40 cellular contexts compared by ENCODE assay signal in genomic region chrX:50447535-50447934, GRCh38. TPM values are rescaled to one million over a fixed set of nuclear protein-coding genes. Genes with fewer than 3 reads are reported as not detected.
DNase-seq lines count a peak whose midpoint lies in the region; ATAC-seq, FAIRE-seq and TF ChIP-seq lines count a peak whose summit lies in the region.
"Had no signal": no experiment of that assay in that cellular context is flagged by ENCODE, and none has a peak within 500 bp of the region (broad histone marks: within the 10 kb centered on the region; RNA-seq: fewer than 3 reads in every experiment).

No MANE protein-coding gene starts in this region.

- H3K4me2 ChIP-seq in HepG2 (ENCODE audit: low read depth, low read length) (peak overlapping the region; percentile 39), astrocyte (ENCODE audit: low read length) (no peak overlapping the region)
- H3K4me2 ChIP-seq: A549; BLaER1; BLaER1 treated with 17β-estradiol and CSF1 and Interleukin-3, amounts not matched to agents 10 nM and 100 nM had no signal

- no peak overlapping the region for H2AFZ ChIP-seq in HepG2 (ENCODE audit: low read length)
- no peak overlapping the region for H2AFZ ChIP-seq in astrocyte (ENCODE audit: low read depth, low read length)

- intact Hi-C loops in HepG2 (cut with micrococcal nuclease; ENCODE audit: unreplicated experiment): loop anchor here (2.0 kb wide), 1 partner anchor 15 kb away; no protein-coding TSS in a partner anchor
- intact Hi-C loops in right lobe of liver (cut with DNase I): no loop called here
- intact Hi-C loops in kidney (cut with DNase I): no loop called here

- H3K4me1 ChIP-seq in HepG2 (ENCODE audit: insufficient read depth, low read length) (peaks cover 46% of the 10 kb centered on the region), right lobe of liver (no peaks in the 10 kb centered on the region), astrocyte (ENCODE audit: insufficient read depth, low read length) (no peaks in the 10 kb centered on the region), kidney (ENCODE audit: control insufficient read depth in 1 of 2, insufficient read depth in 1 of 2, low read depth in 1 of 2, low read length in 2 of 2) (no peaks in the 10 kb centered on the region), liver (ENCODE audit: control insufficient read depth in 4 of 4, insufficient read depth in 4 of 4, low read length in 3 of 4) (no peaks in the 10 kb centered on the region)
- H3K4me1 ChIP-seq: A549; BE2C; BLaER1; BLaER1 treated with 17β-estradiol and CSF1 and Interleukin-3, amounts not matched to agents 10 nM and 100 nM; Caco-2 had no signal

- POLR2A ChIA-PET in HepG2 (lab: Yijun Ruan, JAX): interaction anchor here (1.6 kb wide), 1 partner anchor 15 kb away, joined by 6 read pairs; no protein-coding TSS in a partner anchor

- H3K27me3 Mint-ChIP-seq in astrocyte (ENCODE audit: low read depth, unreplicated experiment): no peaks in the 10 kb centered on the region
- H3K27me3 Mint-ChIP-seq: CD4-positive, CD25-positive, alpha-beta regulatory T cell had no signal

- H3K27ac Mint-ChIP-seq in astrocyte (ENCODE audit: unreplicated experiment): no peak overlapping the region
- H3K27ac Mint-ChIP-seq: B cell; CD14-positive monocyte; CD4-positive, alpha-beta memory T cell; CD4-positive, alpha-beta T cell; CD4-positive, CD25-positive, alpha-beta regulatory T cell; CD8-positive, alpha-beta memory T cell; CD8-positive, alpha-beta T cell had no signal

- CTCF ChIA-PET in HepG2 (lab: Yijun Ruan, JAX; ENCODE audit: low intra/inter-chr PET ratio, low total read pairs): no interaction called here

- TF ChIP-seq EP300 in HepG2 (IDR thresholded peaks at IDR 0.05; ENCODE audit: low read depth in 2 of 2, low read length in 2 of 2) (no peak), HepG2 (CRISPR knock-in tag; IDR thresholded peaks at IDR 0.05; ENCODE audit: borderline replicate concordance) (no peak)

- H3K79me2 ChIP-seq in HepG2 (ENCODE audit: insufficient read depth, low read length) (no peaks in the 10 kb centered on the region), astrocyte (ENCODE audit: insufficient read depth, low read length) (no peaks in the 10 kb centered on the region)

- TF ChIP-seq CTCF in HepG2 (CRISPR knock-in tag; IDR thresholded peaks at IDR 0.05) (no peak), right lobe of liver (IDR thresholded peaks at IDR 0.05) (no peak), astrocyte (IDR thresholded peaks at IDR 0.05; ENCODE audit: insufficient read depth, low read depth, low read length) (no peak), kidney (IDR thresholded peaks at IDR 0.05; ENCODE audit: borderline replicate concordance, extremely low read depth, insufficient read depth) (no peak), liver (IDR thresholded peaks at IDR 0.05; ENCODE audit: low read depth, low read length, missing input control) (no peak)

- no TSS peak for BruUV-seq in HepG2 (replicated peaks; lab: Mats Ljungman, UMichigan)

- no peaks in the 10 kb centered on the region for H3K9me3 Mint-ChIP-seq in astrocyte (ENCODE audit: unreplicated experiment)
- H3K9me3 Mint-ChIP-seq: CD14-positive monocyte; CD4-positive, alpha-beta memory T cell; CD4-positive, alpha-beta T cell; CD8-positive, alpha-beta memory T cell; CD8-positive, alpha-beta T cell had no signal

- WGBS in HepG2 (ENCODE audit: low lambda C conversion rate): 78% methylated on average over 3 of the region's 3 CpGs
- 41% methylated on average over 3 of the region's 3 CpGs for WGBS in right lobe of liver (ENCODE audit: insufficient coverage, low coverage, low lambda C conversion rate, missing lambda C conversion rate)
- WGBS in liver: 80% methylated on average over 3 of the region's 3 CpGs

- in situ Hi-C loops in HepG2 (cut with HindIII; ENCODE audit: extremely low pct_ligation_motif_present, low pct_unique_long_range_greater_than_20kb): no loop called here

- no peaks in the 10 kb centered on the region for H3K36me3 ChIP-seq in HepG2 (replicated peaks in 1 of 2; ENCODE audit: control insufficient read depth in 1 of 2, insufficient read depth in 2 of 2, low read length in 2 of 2)
- H3K36me3 ChIP-seq in right lobe of liver: no peaks in the 10 kb centered on the region
- no peaks in the 10 kb centered on the region for H3K36me3 ChIP-seq in astrocyte (ENCODE audit: insufficient read depth, low read length)
- H3K36me3 ChIP-seq in kidney (ENCODE audit: control insufficient read depth in 1 of 2, insufficient read depth in 2 of 2, low read length in 2 of 2): no peaks in the 10 kb centered on the region
- H3K36me3 ChIP-seq in liver (ENCODE audit: control insufficient read depth in 4 of 4, insufficient read depth in 3 of 4, low read depth in 1 of 4, low read length in 3 of 4): no peaks in the 10 kb centered on the region
- H3K36me3 ChIP-seq: BE2C; BLaER1; BLaER1 treated with 17β-estradiol and CSF1 and Interleukin-3, amounts not matched to agents 10 nM and 100 nM had no signal

- no peaks in the 10 kb centered on the region for H4K20me1 ChIP-seq in HepG2 (ENCODE audit: insufficient read depth, low read length)
- H4K20me1 ChIP-seq in astrocyte (ENCODE audit: insufficient read depth, low read length): no peaks in the 10 kb centered on the region
- H4K20me1 ChIP-seq: BLaER1; BLaER1 treated with 17β-estradiol and CSF1 and Interleukin-3, amounts not matched to agents 10 nM and 100 nM had no signal

- H3K36me3 Mint-ChIP-seq in astrocyte (ENCODE audit: low read depth, unreplicated experiment): no peaks in the 10 kb centered on the region
- H3K36me3 Mint-ChIP-seq: CD14-positive monocyte; CD4-positive, alpha-beta memory T cell; CD4-positive, CD25-positive, alpha-beta regulatory T cell; CD8-positive, alpha-beta memory T cell; CD8-positive, alpha-beta T cell had no signal

- H3K27me3 ChIP-seq in HepG2 (ENCODE audit: control insufficient read depth in 1 of 2, insufficient read depth in 2 of 2, low read length in 2 of 2): no peaks in the 10 kb centered on the region
- H3K27me3 ChIP-seq in right lobe of liver: peaks cover 0 to 4% of the 10 kb centered on the region in 2 donors
- no peaks in the 10 kb centered on the region for H3K27me3 ChIP-seq in astrocyte (ENCODE audit: insufficient read depth, low read length)
- peaks cover 0 to 14% (median 0%) of the 10 kb centered on the region in 4 donors for H3K27me3 ChIP-seq in liver (ENCODE audit: control insufficient read depth in 4 of 4, insufficient read depth in 4 of 4, low read length in 3 of 4)
- H3K27me3 ChIP-seq: BE2C had no signal

- TF ChIP-seq POLR2A in HepG2 (IDR thresholded peaks at IDR 0.05; ENCODE audit: insufficient read depth in 1 of 2, low read depth in 2 of 2, low read length in 2 of 2) (no peak), right lobe of liver (IDR thresholded peaks at IDR 0.05) (no peak)

- no peaks in the 10 kb centered on the region for H3K4me1 Mint-ChIP-seq in astrocyte (ENCODE audit: low read depth, unreplicated experiment)
- H3K4me1 Mint-ChIP-seq: B cell; CD14-positive monocyte; CD4-positive, alpha-beta memory T cell; CD4-positive, CD25-positive, alpha-beta regulatory T cell; CD8-positive, alpha-beta memory T cell had no signal

- ATAC-seq in HepG2 (peak; percentile 34; the same call in 1 of the 3 replicates), right lobe of liver (no peak), HG03565 (IDR thresholded peaks at IDR 0.05; ENCODE audit: unreplicated experiment) (no peak)
- ATAC-seq: A549; CD8-positive, alpha-beta T cell had no signal

- H3K9me3 ChIP-seq in HepG2 (ENCODE audit: low read length): no peaks in the 10 kb centered on the region
- no peaks in the 10 kb centered on the region for H3K9me3 ChIP-seq in right lobe of liver
- H3K9me3 ChIP-seq in astrocyte (ENCODE audit: insufficient read depth, low read depth, low read length): no peaks in the 10 kb centered on the region
- H3K9me3 ChIP-seq in kidney (ENCODE audit: control insufficient read depth in 1 of 2, low read length in 2 of 2): no peaks in the 10 kb centered on the region
- no peaks in the 10 kb centered on the region for H3K9me3 ChIP-seq in liver (ENCODE audit: control insufficient read depth in 4 of 4, low read length in 3 of 4)
- H3K9me3 ChIP-seq: A549, BE2C, BLaER1, Caco-2 had no signal

- no peak overlapping the region; a peak in 1 of 6 replicates for H3K4me3 ChIP-seq in HepG2 (replicated peaks in 1 of 3; ENCODE audit: insufficient read depth in 1 of 3, low read depth in 2 of 3, low read length in 3 of 3)
- H3K4me3 ChIP-seq in right lobe of liver: no peak overlapping the region
- no peak overlapping the region for H3K4me3 ChIP-seq in astrocyte (ENCODE audit: insufficient read depth, low read depth, low read length)
- H3K4me3 ChIP-seq in kidney (ENCODE audit: low read length in 2 of 2): no peak overlapping the region
- H3K4me3 ChIP-seq in liver (ENCODE audit: low read depth in 1 of 3, low read length in 3 of 3): no peak overlapping the region
- H3K4me3 ChIP-seq: A549; BLaER1; BLaER1 treated with 17β-estradiol and CSF1 and Interleukin-3, amounts not matched to agents 10 nM and 100 nM had no signal

- DNase-seq in HepG2 (ENCODE audit: low spot score): peak; percentile 47
- no peak for DNase-seq in right lobe of liver
- DNase-seq in astrocyte (ENCODE audit: low read depth): no peak
- DNase-seq in kidney: no peak
- no peak for DNase-seq in MV-4-11 (lab: John Stamatoyannopoulos, UW)
- DNase-seq in glomerular visceral epithelial cell (ENCODE audit: extremely low spot score): no peak
- DNase-seq: 8988T; ACHN; AML-193; BE2C; C1 segment of cervical spinal cord; Caco-2; Calu3; CD4-positive, alpha-beta memory T cell; CD4-positive, alpha-beta T cell; CD4-positive, CD25-positive, alpha-beta regulatory T cell; CD8-positive, alpha-beta memory T cell; CD8-positive, alpha-beta T cell; COR-L47; DMS 273 treated with DMSO at 0.1 percent for 48 hours; DMS153; DMS53; DMS79; DMS79 treated with DMSO at 0.1 percent for 48 hours; DND-41; EL had no signal

- no peak overlapping the region for H3K27ac ChIP-seq in HepG2 (ENCODE audit: extremely low read length, insufficient read depth, low read length)
- H3K27ac ChIP-seq in right lobe of liver: no peak overlapping the region
- no peak overlapping the region for H3K27ac ChIP-seq in astrocyte (ENCODE audit: low read depth, low read length)
- no peak overlapping the region for H3K27ac ChIP-seq in kidney (ENCODE audit: low read depth in 2 of 2, low read length in 2 of 2)
- H3K27ac ChIP-seq in liver (ENCODE audit: low read depth in 1 of 2, low read length in 2 of 2): no peak overlapping the region
- H3K27ac ChIP-seq: 22Rv1; A549; BLaER1; BLaER1 treated with 17β-estradiol and CSF1 and Interleukin-3, amounts not matched to agents 10 nM and 100 nM; C4-2B had no signal

- FAIRE-seq in HepG2 (lab: Jason Lieb, UNC) (no peak), astrocyte (lab: Jason Lieb, UNC) (peak; percentile 45), kidney (lab: Jason Lieb, UNC) (peak; percentile 11)
- FAIRE-seq: A204.1, A549, D721Med had no signal

- TF ChIP-seq RAD21 in HepG2 (CRISPR knock-in tag; IDR thresholded peaks at IDR 0.05) (no peak), liver (IDR thresholded peaks at IDR 0.05) (no peak)

- no peak overlapping the region for H3K4me3 Mint-ChIP-seq in astrocyte (ENCODE audit: unreplicated experiment)
- H3K4me3 Mint-ChIP-seq: B cell; CD14-positive monocyte; CD4-positive, alpha-beta memory T cell; CD4-positive, alpha-beta T cell; CD4-positive, CD25-positive, alpha-beta regulatory T cell; CD8-positive, alpha-beta memory T cell; CD8-positive, alpha-beta T cell had no signal

- H3K9ac ChIP-seq in HepG2 (ENCODE audit: insufficient read depth, low read depth, low read length) (no peak overlapping the region), astrocyte (ENCODE audit: low read length) (no peak overlapping the region), kidney (ENCODE audit: low read length in 2 of 2) (no peak overlapping the region), liver (ENCODE audit: low read depth in 1 of 2, low read length in 2 of 2) (no peak overlapping the region)
- H3K9ac ChIP-seq: BLaER1; BLaER1 treated with 17β-estradiol and CSF1 and Interleukin-3, amounts not matched to agents 10 nM and 100 nM had no signal

RNA-seq across cellular contexts. Expression of gene DGKK, which starts 23.1 kb away (rescaled TPM):
- total RNA-seq in HepG2 (2016; rRNA removed; fragmentation: Illumina TruSeq; extraction: Trizol) (24.0 and 43.2 TPM in 2 replicates), right lobe of liver (under 1 TPM in 1 of 6 experiments, not detected in 5; 0.02 TPM), astrocyte (0.05 TPM in 1 of 2 replicates, not detected in the other), kidney (not detected), liver (1 to 10 TPM in 1 of 2 donors, not detected in 1; 2.9 TPM)
- 2.0 and 2.5 TPM in 2 replicates for total RNA-seq in HepG2 (2016; cell fraction: cytosol; rRNA removed; fragmentation: Illumina TruSeq; extraction: Trizol; ENCODE audit: low read depth)
- total RNA-seq in HepG2 (2016; cell fraction: insoluble cytoplasmic fraction; rRNA removed; fragmentation: Illumina TruSeq; extraction: Trizol): 23.7 and 41.0 TPM in 2 replicates
- 12.3 and 12.6 TPM in 2 replicates for total RNA-seq in HepG2 (2016; cell fraction: membrane; rRNA removed; fragmentation: Illumina TruSeq; extraction: Trizol)
- 20.4 and 22.0 TPM in 2 replicates for total RNA-seq in HepG2 (2016; cell fraction: nucleus; rRNA removed; fragmentation: Illumina TruSeq; extraction: Trizol)
- polyA plus RNA-seq in HepG2 (2011; rRNA removed) (6.2 and 11.0 TPM in 2 replicates), kidney (ENCODE audit: insufficient read depth, low read depth, low replicate concordance) (0.04 TPM), liver (not detected)
- 6.8 and 6.9 TPM in 2 replicates for polyA plus RNA-seq in HepG2 (2011; cell fraction: cytosol; rRNA removed)
- 5.0 and 6.5 TPM in 2 replicates for polyA plus RNA-seq in HepG2 (2011; cell fraction: nucleus; rRNA removed)
- 3.4 and 6.0 TPM in 2 replicates for polyA plus RNA-seq in HepG2 (2012)
- 1.1 and 1.2 TPM in 2 replicates for polyA plus RNA-seq in HepG2 (2016; cell fraction: cytosol; fragmentation: Illumina TruSeq; extraction: Trizol; ENCODE audit: low read depth)
- 28.6 and 30.8 TPM in 2 replicates for polyA plus RNA-seq in HepG2 (2016; cell fraction: insoluble cytoplasmic fraction; fragmentation: Illumina TruSeq; extraction: Trizol; ENCODE audit: low read depth)
- 4.5 and 5.0 TPM in 2 replicates for polyA plus RNA-seq in HepG2 (2016; cell fraction: membrane; fragmentation: Illumina TruSeq; extraction: Trizol; ENCODE audit: low read depth)
- 19.8 and 21.3 TPM in 2 replicates for polyA plus RNA-seq in HepG2 (2016; cell fraction: nucleus; fragmentation: Illumina TruSeq; extraction: Trizol; ENCODE audit: insufficient read depth, low read depth)
- polyA minus RNA-seq in HepG2 (2011; rRNA and poly(A)+ RNA removed; ENCODE audit: low replicate concordance): 16.2 TPM in 1 of 2 replicates, not detected in the other
- polyA minus RNA-seq in HepG2 (2011; cell fraction: cytosol; rRNA and poly(A)+ RNA removed): 7.6 and 12.5 TPM in 2 replicates
- polyA minus RNA-seq in HepG2 (2011; cell fraction: nucleus; rRNA and poly(A)+ RNA removed): 9.1 and 10.9 TPM in 2 replicates
- total RNA-seq: A172; B cell; Calu3; CD4-positive, alpha-beta memory T cell; CD4-positive, alpha-beta T cell; CD4-positive, CD25-positive, alpha-beta regulatory T cell; CD8-positive, alpha-beta memory T cell; CD8-positive, alpha-beta T cell had no signal
- polyA plus RNA-seq: A549; AG04450; BJ; CD14-positive monocyte; CD4-positive, alpha-beta memory T cell; CD4-positive, CD25-positive, alpha-beta regulatory T cell; CD8-positive, alpha-beta memory T cell had no signal
